Comparison of ENCODE assay signal across 9 cellular contexts in genomic region chr10:80159166-80159888, GRCh38. TPM values are rescaled to one million over a fixed set of nuclear protein-coding genes. Genes with fewer than 3 reads are reported as not detected.
DNase-seq lines count a peak whose midpoint lies in the region; ATAC-seq and TF ChIP-seq lines count a peak whose summit lies in the region.
"Had no signal": no experiment of that assay in that cellular context is flagged by ENCODE, and none has a peak within 500 bp of the region (broad histone marks: within the 10 kb centered on the region; RNA-seq: fewer than 3 reads in every experiment).

No MANE protein-coding gene starts in this region.

- H3K36me3 ChIP-seq in gastroesophageal sphincter (peaks cover 0 to 85% of the 10 kb centered on the region in 2 donors), skeletal muscle tissue (ENCODE audit: control insufficient read depth in 3 of 3, insufficient read depth in 3 of 3, low read length in 3 of 3) (peaks cover 75 to 85% (median 81%) of the 10 kb centered on the region in 3 donors)

- H3K27ac ChIP-seq in gastroesophageal sphincter (peak overlapping the region; percentile 26 to 89 (median 76)), skeletal muscle tissue (ENCODE audit: low read depth, low read length) (peak overlapping the region; percentile 76)

- H3K27ac Mint-ChIP-seq in Calu3 (ENCODE audit: unreplicated experiment), result peak overlapping the region; percentile 82
- H3K27ac Mint-ChIP-seq in T-helper 17 cell, result peak overlapping the region; percentile 39

- H3K4me3 ChIP-seq in gastroesophageal sphincter (no peak overlapping the region), skeletal muscle tissue (ENCODE audit: low read length in 3 of 3) (peak overlapping the region in 1 of 3 donors; percentile 53)

- BruUV-seq in Calu3 (replicated peaks; lab: Mats Ljungman, UMichigan), result no TSS peak

- H3K4me3 Mint-ChIP-seq in Calu3 (ENCODE audit: low read depth, unreplicated experiment), result peak overlapping the region; percentile 23
- peak overlapping the region; percentile 69 for H3K4me3 Mint-ChIP-seq in T-helper 17 cell

- intact Hi-C loops in Calu3 (cut with micrococcal nuclease; ENCODE audit: unreplicated experiment), result loop anchor here (2.0 kb wide), 1 partner anchor 37 kb away; no protein-coding TSS in a partner anchor

- DNase-seq in Calu3 (no peak), T-helper 17 cell (no peak), ecto neural progenitor cell (ENCODE audit: low spot score) (no peak), NCI-H510A treated with DMSO at 0.1 percent for 48 hours (lab: John Stamatoyannopoulos, UW) (no peak)

- CTCF ChIA-PET in Calu3 (lab: Charles Lee), result interaction anchor here (1.1 to 1.4 kb wide), 4 partner anchors 15 to 63 kb away, joined by 3 to 5 read pairs (median 5); no protein-coding TSS in a partner anchor

- WGBS in gastroesophageal sphincter (ENCODE audit: low coverage in 1 of 2), 2 donors, result 75 to 87% methylated on average over 5 to 8 of the region's 9 CpGs

- ATAC-seq in T-helper 17 cell (no peak), gastroesophageal sphincter (no peak), GM21737 (IDR thresholded peaks at IDR 0.05; ENCODE audit: unreplicated experiment) (no peak), GM21381 (IDR thresholded peaks at IDR 0.05; ENCODE audit: unreplicated experiment) (no peak)

- peaks cover 100% of the 10 kb centered on the region for H3K36me3 Mint-ChIP-seq in Calu3 (ENCODE audit: insufficient read depth, unreplicated experiment)
- H3K36me3 Mint-ChIP-seq in T-helper 17 cell (ENCODE audit: low read depth), result peaks cover 18% of the 10 kb centered on the region

- no peaks in the 10 kb centered on the region for H3K27me3 Mint-ChIP-seq in Calu3 (ENCODE audit: unreplicated experiment)
- H3K27me3 Mint-ChIP-seq in T-helper 17 cell, result no peaks in the 10 kb centered on the region

- H3K27me3 ChIP-seq in gastroesophageal sphincter (no peaks in the 10 kb centered on the region), skeletal muscle tissue (ENCODE audit: control insufficient read depth in 3 of 3, insufficient read depth in 3 of 3, low read length in 3 of 3) (no peaks in the 10 kb centered on the region)

- peaks cover 4 to 100% (median 52%) of the 10 kb centered on the region in 3 donors for H3K4me1 ChIP-seq in gastroesophageal sphincter
- H3K4me1 ChIP-seq in skeletal muscle tissue (ENCODE audit: control insufficient read depth in 3 of 3, insufficient read depth in 3 of 3, low read length in 3 of 3), result peaks cover 40 to 69% (median 51%) of the 10 kb centered on the region in 3 donors

- TF ChIP-seq POLR2A in gastroesophageal sphincter (IDR thresholded peaks at IDR 0.05), result no peak

- H3K9me3 ChIP-seq in T-helper 17 cell (ENCODE audit: control insufficient read depth, low read length, poor library complexity, severe bottlenecking) (no peaks in the 10 kb centered on the region), gastroesophageal sphincter (no peaks in the 10 kb centered on the region), skeletal muscle tissue (ENCODE audit: control insufficient read depth in 3 of 3, low read length in 3 of 3) (no peaks in the 10 kb centered on the region)

- peak overlapping the region; percentile 17 to 83 (median 26) for H3K9ac ChIP-seq in skeletal muscle tissue (ENCODE audit: low read depth in 1 of 3, low read length in 3 of 3)

- TF ChIP-seq CTCF in Calu3 (IDR thresholded peaks at IDR 0.05; ENCODE audit: unreplicated experiment) (no peak), gastroesophageal sphincter (IDR thresholded peaks at IDR 0.05) (no peak)

- no peak for TF ChIP-seq EP300 in gastroesophageal sphincter (IDR thresholded peaks at IDR 0.05)

- H3K4me1 Mint-ChIP-seq in Calu3 (ENCODE audit: low read depth, unreplicated experiment), result peaks cover 85% of the 10 kb centered on the region
- H3K4me1 Mint-ChIP-seq in T-helper 17 cell, result peaks cover 24% of the 10 kb centered on the region

- no peaks in the 10 kb centered on the region for H3K9me3 Mint-ChIP-seq in Calu3 (ENCODE audit: low read depth, unreplicated experiment)

RNA-seq across cellular contexts. Expression of gene PLAC9, which starts 26.8 kb away (rescaled TPM):
- total RNA-seq in Calu3 (2022) (not detected in 2 replicates), T-helper 17 cell (not detected), gastroesophageal sphincter (10 to 100 TPM; 21.0 to 34.9 (median 28.9) TPM), skeletal muscle tissue (36.5 TPM)
- total RNA-seq: epithelial cell of proximal tubule had no signal

RNA-seq across cellular contexts. Expression of gene ANXA11, which starts 46.0 kb away (rescaled TPM):
- total RNA-seq in Calu3 (2022) (835 and 846 TPM in 2 replicates), T-helper 17 cell (100 to 1,000 TPM; 199 to 209 TPM), gastroesophageal sphincter (100 to 1,000 TPM; 117 to 225 (median 162) TPM), skeletal muscle tissue (29.7 TPM)

Comparison
In these comparisons a context has a peak if more than half of its experiments do, and no peak if none do; other contexts are left out.
1. RNA of gene PLAC9, which starts 26.8 kb away (total RNA-seq): 36.5 TPM in skeletal muscle tissue (single experiment) and 21.0 to 34.9 TPM in gastroesophageal sphincter; not detected in T-helper 17 cell and not detected in Calu3; every median in the first group is over 10 times any median in the second.